Comparison of ENCODE assay signal across 8 cellular contexts in the genomic region with DNA sequence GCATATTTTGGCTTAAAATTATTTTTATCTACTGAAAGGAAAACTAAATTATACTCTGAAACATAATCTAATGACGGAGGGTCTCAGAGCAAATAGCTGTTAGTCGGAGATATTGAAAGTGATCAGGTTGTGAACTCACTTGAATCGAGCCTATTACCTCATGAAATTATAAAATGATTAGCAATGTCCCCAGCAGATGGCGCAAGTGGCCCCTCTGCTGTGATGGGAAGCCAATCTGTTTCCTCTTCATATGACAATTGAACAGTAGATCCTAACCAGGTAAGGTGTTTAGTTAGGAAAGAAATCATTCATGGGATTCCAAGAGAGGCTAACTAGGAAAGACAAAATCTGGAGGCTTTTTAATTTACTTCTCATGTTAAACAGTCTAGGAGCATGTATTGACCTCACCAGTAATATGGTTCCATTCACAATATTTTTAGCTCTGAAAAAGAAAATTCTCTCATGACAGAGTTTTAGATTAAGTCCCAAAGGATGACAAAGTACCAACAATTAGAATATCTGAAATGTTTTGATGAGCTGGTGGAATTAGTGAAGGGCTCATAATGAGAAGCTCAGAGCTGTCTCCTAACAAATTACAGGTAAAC. TPM values are rescaled to one million over a fixed set of nuclear protein-coding genes. Genes with fewer than 3 reads are reported as not detected.
DNase-seq lines count a peak whose midpoint lies in the region; ATAC-seq and TF ChIP-seq lines count a peak whose summit lies in the region.

No MANE protein-coding gene starts in this region.

- CTCF ChIA-PET in BJ (lab: Yijun Ruan, JAX): interaction anchor here (0.7 to 12.9 kb wide), 33 partner anchors 10 to 282 kb away, joined by 3 to 372 read pairs (median 5); partner anchors contain the start of gene IMPA2
- CTCF ChIA-PET in MCF 10A (lab: Yijun Ruan, JAX): interaction anchor here (0.6 to 20.4 kb wide), 42 partner anchors 8 to 424 kb away, joined by 3 to 458 read pairs (median 5); partner anchors contain the start of gene IMPA2

- H3K36me3 Mint-ChIP-seq in GM23338 (ENCODE audit: low read depth) (no peaks in the 10 kb centered on the region), MCF 10A (ENCODE audit: insufficient read depth, unreplicated experiment) (no peaks in the 10 kb centered on the region)

- no peaks in the 10 kb centered on the region for H3K79me2 ChIP-seq in GM23338 (replicated peaks; ENCODE audit: insufficient read depth)

- intact Hi-C loops in MCF 10A (cut with micrococcal nuclease): loop anchor here (1.0 kb wide), 2 partner anchors 57 to 101 kb away; no protein-coding TSS in a partner anchor

- H3K4me1 Mint-ChIP-seq in GM23338 (peaks cover 8% of the 10 kb centered on the region), MCF 10A (ENCODE audit: insufficient read depth, unreplicated experiment) (peaks cover 13% of the 10 kb centered on the region)

- H3K4me1 ChIP-seq in GM23338 (ENCODE audit: insufficient read depth): no peaks in the 10 kb centered on the region

- H3K27ac ChIP-seq in GM23338 (ENCODE audit: low read depth) (no peak overlapping the region), WERI-Rb-1 (no peak overlapping the region)

- no peaks in the 10 kb centered on the region for H3K9me3 ChIP-seq in WERI-Rb-1 (ENCODE audit: severe bottlenecking)

- no peaks in the 10 kb centered on the region for H4K20me1 ChIP-seq in GM23338 (replicated peaks; ENCODE audit: insufficient read depth)

- BruUV-seq in MCF 10A (replicated peaks; lab: Mats Ljungman, UMichigan): no TSS peak

- POLR2A ChIA-PET in BJ (lab: Charles Lee) (no interaction called here), MCF 10A (lab: Yijun Ruan, JAX) (interaction anchor here (1.0 to 3.6 kb wide), 9 partner anchors 9 to 101 kb away, joined by 3 to 54 read pairs (median 7); partner anchors contain the start of genes IMPA2 and MPPE1)

- no peaks in the 10 kb centered on the region for H3K27me3 ChIP-seq in BJ (ENCODE audit: control insufficient read depth, insufficient read depth, low read length)
- H3K27me3 ChIP-seq in GM23338 (ENCODE audit: insufficient read depth): no peaks in the 10 kb centered on the region
- H3K27me3 ChIP-seq in WERI-Rb-1 (ENCODE audit: insufficient read depth, low read depth, severe bottlenecking): no peaks in the 10 kb centered on the region

- no peaks in the 10 kb centered on the region for H3K9me3 Mint-ChIP-seq in GM23338
- no peaks in the 10 kb centered on the region for H3K9me3 Mint-ChIP-seq in MCF 10A (ENCODE audit: unreplicated experiment)

- no peaks in the 10 kb centered on the region for H3K9me2 ChIP-seq in GM23338 (ENCODE audit: insufficient read depth)

- H3K4me3 Mint-ChIP-seq in GM23338: no peak overlapping the region
- no peak overlapping the region for H3K4me3 Mint-ChIP-seq in MCF 10A (ENCODE audit: unreplicated experiment)

- H3K36me3 ChIP-seq in BJ (ENCODE audit: control insufficient read depth, insufficient read depth, low read length) (no peaks in the 10 kb centered on the region), GM23338 (ENCODE audit: insufficient read depth) (no peaks in the 10 kb centered on the region), WERI-Rb-1 (no peaks in the 10 kb centered on the region)

- H2AFZ ChIP-seq in GM23338: no peak overlapping the region

- H3K27me3 Mint-ChIP-seq in GM23338 (ENCODE audit: insufficient read depth, low read depth, poor library complexity) (peaks cover 2% of the 10 kb centered on the region), MCF 10A (ENCODE audit: insufficient read depth, unreplicated experiment) (no peaks in the 10 kb centered on the region)

- H3K4me3 ChIP-seq in BJ (ENCODE audit: low read depth, low read length) (no peak overlapping the region), GM23338 (no peak overlapping the region), WERI-Rb-1 (ENCODE audit: low read depth, low read length) (no peak overlapping the region)

- TF ChIP-seq CTCF in BJ (IDR thresholded peaks at IDR 0.05; ENCODE audit: insufficient read depth, low read depth, low read length) (peak; percentile 77), GM23338 (conservative IDR thresholded peaks at IDR 0.05; ENCODE audit: low read depth in 2 of 2) (peak; percentile 85 to 92), WERI-Rb-1 (IDR thresholded peaks at IDR 0.05; ENCODE audit: low read depth, low read length) (peak; percentile 64; the same call in 1 of the 2 replicates), MCF 10A (IDR thresholded peaks at IDR 0.05; ENCODE audit: unreplicated experiment) (peak; percentile 73)

- ATAC-seq in GM23338 (peak; percentile 81), GM18868 (IDR thresholded peaks at IDR 0.05; ENCODE audit: unreplicated experiment) (no peak)

- no peak overlapping the region for H3K4me2 ChIP-seq in GM23338

- DNase-seq in BJ (ENCODE audit: low read depth) (no peak), GM23338 (ENCODE audit: low spot score) (peak; percentile 83), NCI-H2196 (lab: John Stamatoyannopoulos, UW; ENCODE audit: unreplicated experiment) (peak; percentile 87), WERI-Rb-1 (peak; percentile 68), MCF 10A (ENCODE audit: unreplicated experiment) (peak; percentile 80), iris pigment epithelial cell (ENCODE audit: low read depth) (peak; percentile 60)
- DNase-seq in stimulated activated CD4-positive, alpha-beta T cell treated with anti-CD3 and anti-CD28 coated beads, Interleukin-15, amount 100 ng/mL, for 48 hours (ENCODE audit: low read depth in 2 of 2): peak; percentile 29 to 67

- H3K27ac Mint-ChIP-seq in GM23338: no peak overlapping the region
- H3K27ac Mint-ChIP-seq in MCF 10A (ENCODE audit: low read depth, unreplicated experiment): no peak overlapping the region

- H3F3A ChIP-seq in GM23338 (replicated peaks; ENCODE audit: low read depth): no peaks in the 10 kb centered on the region

TF ChIP-seq in GM23338, 12 proteins besides CTCF, POLR2A, EP300 and RAD21:
- TF ChIP-seq NANOG (IDR thresholded peaks at IDR 0.05; ENCODE audit: borderline replicate concordance): no peak
- TF ChIP-seq, protein P1, sequence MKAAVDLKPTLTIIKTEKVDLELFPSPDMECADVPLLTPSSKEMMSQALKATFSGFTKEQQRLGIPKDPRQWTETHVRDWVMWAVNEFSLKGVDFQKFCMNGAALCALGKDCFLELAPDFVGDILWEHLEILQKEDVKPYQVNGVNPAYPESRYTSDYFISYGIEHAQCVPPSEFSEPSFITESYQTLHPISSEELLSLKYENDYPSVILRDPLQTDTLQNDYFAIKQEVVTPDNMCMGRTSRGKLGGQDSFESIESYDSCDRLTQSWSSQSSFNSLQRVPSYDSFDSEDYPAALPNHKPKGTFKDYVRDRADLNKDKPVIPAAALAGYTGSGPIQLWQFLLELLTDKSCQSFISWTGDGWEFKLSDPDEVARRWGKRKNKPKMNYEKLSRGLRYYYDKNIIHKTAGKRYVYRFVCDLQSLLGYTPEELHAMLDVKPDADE (IDR thresholded peaks at IDR 0.05): no peak
- TF ChIP-seq REST (IDR thresholded peaks at IDR 0.05; ENCODE audit: unreplicated experiment): no peak
- TF ChIP-seq POLR2AphosphoS5 (IDR thresholded peaks at IDR 0.05; ENCODE audit: low read depth): no peak
- TF ChIP-seq ZNF114 (CRISPR knock-in tag; IDR thresholded peaks at IDR 0.05): no peak
- TF ChIP-seq EZH2 (IDR thresholded peaks at IDR 0.05; ENCODE audit: low read depth, unreplicated experiment): no peak
- TF ChIP-seq ZNF331 (CRISPR knock-in tag; IDR thresholded peaks at IDR 0.05; ENCODE audit: low read depth): no peak
- TF ChIP-seq STAT1 (IDR thresholded peaks at IDR 0.05; ENCODE audit: unreplicated experiment): no peak
- no peak for TF ChIP-seq EZH2phosphoT487 (IDR thresholded peaks at IDR 0.05; ENCODE audit: unreplicated experiment)
- no peak for TF ChIP-seq CREB1 (CRISPR knock-in tag; IDR thresholded peaks at IDR 0.05; ENCODE audit: low read depth)

RNA-seq across cellular contexts. Expression of gene MPPE1, which starts 29.9 kb away (rescaled TPM):
- polyA plus RNA-seq in BJ (2011; rRNA removed) (26.5 and 31.0 TPM in 2 replicates), GM23338 (2016; fragmentation: Nextera tagmentation; extraction: Ambion mirVana) (24.6 and 25.1 TPM in 2 replicates)
- polyA minus RNA-seq in BJ (2011; rRNA and poly(A)+ RNA removed): 14.5 and 16.1 TPM in 2 replicates
- total RNA-seq in GM23338 (2014; rRNA removed; shearing (Covaris generic)): 18.8 and 29.8 TPM in 2 replicates
- 15.7 and 24.7 TPM in 2 replicates for total RNA-seq in MCF 10A (2022)

RNA-seq across cellular contexts. Expression of gene IMPA2, which starts 43.3 kb away (rescaled TPM):
- polyA plus RNA-seq in BJ (2011; rRNA removed) (13.4 and 22.8 TPM in 2 replicates), GM23338 (2016; fragmentation: Nextera tagmentation; extraction: Ambion mirVana) (45.0 and 50.4 TPM in 2 replicates)
- 16.7 and 17.4 TPM in 2 replicates for polyA minus RNA-seq in BJ (2011; rRNA and poly(A)+ RNA removed)
- total RNA-seq in GM23338 (2014; rRNA removed; shearing (Covaris generic)): 91.8 and 122 TPM in 2 replicates
- total RNA-seq in MCF 10A (2022): 8.8 and 12.8 TPM in 2 replicates
